In genomic region chr11:76444384-76445121, GRCh38 we compare ENCODE assay signal across 1 cellular context.
TF ChIP-seq lines count a peak whose summit lies in the region.

Gene EMSY (plus strand): TSS chr11:76445018. CDS start chr11:76446939, 1,921 bp downstream.

TF ChIP-seq in HepG2, 621 proteins besides CTCF, POLR2A, EP300 and RAD21 (continued from another document and continues in another):
- TF ChIP-seq ARID5B (CRISPR knock-in tag; IDR thresholded peaks at IDR 0.05) (peak; percentile 59), ATRX (CRISPR knock-in tag; IDR thresholded peaks at IDR 0.05; ENCODE audit: borderline replicate concordance) (no peak), LCORL (IDR thresholded peaks at IDR 0.05) (no peak), LCORL (CRISPR knock-in tag; IDR thresholded peaks at IDR 0.05) (peak; percentile 54), SP4 (CRISPR knock-in tag; IDR thresholded peaks at IDR 0.05) (no peak; the same call in 1 of the 2 replicates), ZNF136 (CRISPR knock-in tag; IDR thresholded peaks at IDR 0.05; ENCODE audit: low read depth) (no peak), HOXA5 (CRISPR knock-in tag; IDR thresholded peaks at IDR 0.05) (peak; percentile 77; the same call in 1 of the 2 replicates), HNRNPL (IDR thresholded peaks at IDR 0.05; ENCODE audit: low read depth, low read length) (no peak), BRCA1 (CRISPR knock-in tag; IDR thresholded peaks at IDR 0.05) (no peak), HOXA9 (CRISPR knock-in tag; IDR thresholded peaks at IDR 0.05; ENCODE audit: borderline replicate concordance) (no peak), ZNF672 (CRISPR knock-in tag; IDR thresholded peaks at IDR 0.05) (no peak), REL (CRISPR knock-in tag; conservative IDR thresholded peaks at IDR 0.05) (peak; percentile 62; the same call in 1 of the 2 replicates), ZNF224 (CRISPR knock-in tag; IDR thresholded peaks at IDR 0.05) (no peak), ZNF772 (CRISPR knock-in tag; IDR thresholded peaks at IDR 0.05) (no peak), ZNF441 (CRISPR knock-in tag; IDR thresholded peaks at IDR 0.05; ENCODE audit: borderline replicate concordance) (0 out of 2 replicates have a peak, but pooled peaks have one; percentile 60), RFX5 (IDR thresholded peaks at IDR 0.05; ENCODE audit: low read depth, low read length) (peak; percentile 75), RBFOX2 (IDR thresholded peaks at IDR 0.05; ENCODE audit: low read depth, low read length) (peak; percentile 81), MXI1 (IDR thresholded peaks at IDR 0.05; ENCODE audit: borderline replicate concordance, low read depth, low read length) (0 out of 3 replicates have a peak, but pooled peaks have one; percentile 60), ZNF646 (CRISPR knock-in tag; IDR thresholded peaks at IDR 0.05) (no peak), ZNF460 (CRISPR knock-in tag; IDR thresholded peaks at IDR 0.05; ENCODE audit: borderline replicate concordance) (no peak), MIER3 (CRISPR knock-in tag; IDR thresholded peaks at IDR 0.05; ENCODE audit: borderline replicate concordance) (no peak), ZNF792 (CRISPR knock-in tag; IDR thresholded peaks at IDR 0.05) (peak; percentile 69), ZNF3 (CRISPR knock-in tag; IDR thresholded peaks at IDR 0.05) (0 out of 2 replicates have a peak, but pooled peaks have one; percentile 21), HES4 (CRISPR knock-in tag; IDR thresholded peaks at IDR 0.05; ENCODE audit: borderline replicate concordance) (no peak), ZNF879 (CRISPR knock-in tag; IDR thresholded peaks at IDR 0.05) (0 out of 2 replicates have a peak, but pooled peaks have one; percentile 64), ZNF503 (CRISPR knock-in tag; IDR thresholded peaks at IDR 0.05) (no peak; the same call in 1 of the 2 replicates), ELK4 (CRISPR knock-in tag; IDR thresholded peaks at IDR 0.05; ENCODE audit: borderline replicate concordance) (no peak), ZNF510 (CRISPR knock-in tag; IDR thresholded peaks at IDR 0.05; ENCODE audit: low read depth) (no peak), ZNF142 (CRISPR knock-in tag; IDR thresholded peaks at IDR 0.05) (no peak), EZH2 (conservative IDR thresholded peaks at IDR 0.05; ENCODE audit: low read depth, low read length) (no peak), FOXM1 (CRISPR knock-in tag; IDR thresholded peaks at IDR 0.05) (no peak), KMT2B (CRISPR knock-in tag; IDR thresholded peaks at IDR 0.05) (peak; percentile 80; the same call in 1 of the 2 replicates), SMAD1 (CRISPR knock-in tag; IDR thresholded peaks at IDR 0.05; ENCODE audit: borderline replicate concordance, low read depth) (no peak; the same call in 1 of the 2 replicates), ZNF558 (CRISPR knock-in tag; IDR thresholded peaks at IDR 0.05; ENCODE audit: borderline replicate concordance) (no peak), ZBTB34 (CRISPR knock-in tag; IDR thresholded peaks at IDR 0.05) (no peak), ZNF710 (CRISPR knock-in tag; IDR thresholded peaks at IDR 0.05; ENCODE audit: borderline replicate concordance) (peak; percentile 97), SIX1 (CRISPR knock-in tag; IDR thresholded peaks at IDR 0.05; ENCODE audit: borderline replicate concordance) (peak; percentile 50; the same call in 1 of the 2 replicates)
